Comparison of ENCODE assay signal across 21 cellular contexts in the genomic region with DNA sequence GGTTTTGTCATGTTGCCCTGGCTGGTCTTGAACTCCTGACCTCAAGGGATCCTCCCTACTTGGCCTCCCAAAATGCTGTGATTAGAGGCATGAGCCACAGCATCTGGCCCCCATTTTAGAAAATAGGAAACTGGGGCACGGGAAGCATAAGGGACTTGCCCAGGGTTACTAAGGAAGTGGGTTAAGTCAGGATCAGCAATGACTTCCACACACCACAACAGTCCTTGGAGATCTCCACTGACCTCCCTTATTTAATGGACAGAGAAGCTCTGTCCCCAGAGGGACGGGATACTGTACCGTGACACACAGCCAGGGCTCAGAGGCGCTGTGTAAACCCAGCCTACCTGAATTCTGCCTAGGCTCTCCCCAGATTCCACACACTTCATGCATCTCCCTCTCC. TPM values are rescaled to one million over a fixed set of nuclear protein-coding genes. Genes with fewer than 3 reads are reported as not detected.
"Had no signal": no experiment of that assay in that cellular context is flagged by ENCODE, and none has a peak within 500 bp of the region (broad histone marks: within the 10 kb centered on the region; RNA-seq: fewer than 3 reads in every experiment).

No MANE protein-coding gene starts in this region.

- DNase-seq: activated CD4-positive, alpha-beta T cell treated with anti-CD3 and anti-CD28 coated beads for 48 hours; activated CD8-positive, alpha-beta memory T cell treated with anti-CD3 and anti-CD28 coated beads for 24 hours; amniotic stem cell; hippocampal formation; nephron progenitor cell; psoas muscle; stimulated activated CD4-positive, alpha-beta T cell treated with anti-CD3 and anti-CD28 coated beads, Interleukin-4, amount 100 ng/mL, for 1 hour; stimulated activated CD8-positive, alpha-beta memory T cell treated with anti-CD3 and anti-CD28 coated beads, Interleukin-4, amount 100 ng/mL, for 48 hours; stimulated activated naive CD8-positive, alpha-beta T cell treated with anti-CD3 and anti-CD28 coated beads, Interleukin-15, Interleukin-2, amounts not matched to agents 100 U/mL and 50 U/mL, for 24 hours; T-cell; testis had no signal

- H3K27ac Mint-ChIP-seq: activated T-helper 2 cell treated with anti-CD3 and anti-CD28 coated beads, Interferon-gamma antibody, Interleukin-2, Interleukin-4, amounts not matched to agents 10 μg/mL and 5 μg/mL and 100 μg/mL, durations not matched to agents 14 hours and 24 hours and 36 hours; nephron progenitor cell; T-cell had no signal

- H3K4me3 Mint-ChIP-seq: nephron progenitor cell, T-cell had no signal

- ATAC-seq: activated naive CD4-positive, alpha-beta T cell treated with anti-CD3 and anti-CD28 coated beads, Interleukin-2, amount 50 U/mL, for 72 hours; body of pancreas; esophagus mucosa; psoas muscle; stimulated activated naive CD8-positive, alpha-beta T cell treated with anti-CD3 and anti-CD28 coated beads, Interleukin-15, Interleukin-2, amounts not matched to agents 100 U/mL and 50 U/mL, for 24 hours; T-cell had no signal

- H3K4me1 Mint-ChIP-seq: T-cell had no signal

- H3K9me3 Mint-ChIP-seq: activated naive CD4-positive, alpha-beta T cell treated with anti-CD3 and anti-CD28 coated beads, Interleukin-2, amount 50 U/mL, for 72 hours; activated T-helper 2 cell treated with anti-CD3 and anti-CD28 coated beads, Interferon-gamma antibody, Interleukin-2, Interleukin-4, amounts not matched to agents 10 μg/mL and 5 μg/mL and 100 μg/mL, durations not matched to agents 14 hours and 24 hours and 36 hours; nephron progenitor cell; T-cell had no signal

- H3K36me3 Mint-ChIP-seq: activated naive CD4-positive, alpha-beta T cell treated with anti-CD3 and anti-CD28 coated beads, Interleukin-2, amount 50 U/mL, for 72 hours; T-cell had no signal

RNA-seq across cellular contexts. Expression of a gene that starts 0.8 kb away (rescaled TPM):
- total RNA-seq: activated naive CD4-positive, alpha-beta T cell treated with anti-CD3 and anti-CD28 coated beads, Interleukin-2, amount 50 U/mL, for 72 hours; activated T-helper 2 cell treated with anti-CD3 and anti-CD28 coated beads, Interferon-gamma antibody, Interleukin-2, Interleukin-4, amounts not matched to agents 10 μg/mL and 5 μg/mL and 100 μg/mL, durations not matched to agents 14 hours and 24 hours and 36 hours; body of pancreas; dermis microvascular lymphatic vessel endothelial cell; esophagus mucosa; glomerular endothelial cell; lung microvascular endothelial cell; mucosa of gallbladder; osteoblast; psoas muscle; T-cell; testis; urinary bladder had no signal

RNA-seq across cellular contexts. Expression of a gene that starts 21.1 kb away (rescaled TPM):
- total RNA-seq: dermis microvascular lymphatic vessel endothelial cell, lung microvascular endothelial cell had no signal

RNA-seq across cellular contexts. Expression of a gene that starts 44.2 kb away (rescaled TPM):
- total RNA-seq: activated naive CD4-positive, alpha-beta T cell treated with anti-CD3 and anti-CD28 coated beads, Interleukin-2, amount 50 U/mL, for 72 hours; activated T-helper 2 cell treated with anti-CD3 and anti-CD28 coated beads, Interferon-gamma antibody, Interleukin-2, Interleukin-4, amounts not matched to agents 10 μg/mL and 5 μg/mL and 100 μg/mL, durations not matched to agents 14 hours and 24 hours and 36 hours; dermis microvascular lymphatic vessel endothelial cell; esophagus mucosa; glomerular endothelial cell; lung microvascular endothelial cell; osteoblast; psoas muscle; T-cell; testis; urinary bladder had no signal
